ENCODE assay signal across 8 cellular contexts in genomic region chr7:50449881-50450690, GRCh38. TPM values are rescaled to one million over a fixed set of nuclear protein-coding genes. Genes with fewer than 3 reads are reported as not detected.
DNase-seq lines count a peak whose midpoint lies in the region; ATAC-seq, FAIRE-seq and TF ChIP-seq lines count a peak whose summit lies in the region.

Gene FIGNL1, minus strand, starts transcription at chr7:50450350. Its CDS starts 3,063 bp downstream, at chr7:50447287.

- no peak for FAIRE-seq in kidney (lab: Jason Lieb, UNC)

- peaks cover 2 to 7% of the 10 kb centered on the region in 2 donors for H3K36me3 ChIP-seq in kidney (ENCODE audit: control insufficient read depth in 1 of 2, insufficient read depth in 2 of 2, low read length in 2 of 2)

- H3K4me3 ChIP-seq in AG09309 (ENCODE audit: control insufficient read depth, low read depth, low read length), result peak within 1 kb of the TSS; percentile 83
- H3K4me3 ChIP-seq in kidney (ENCODE audit: low read length in 2 of 2), result peak within 1 kb of the TSS; percentile 78 to 85

- no peaks in the 10 kb centered on the region for H3K9me3 ChIP-seq in kidney (ENCODE audit: control insufficient read depth in 1 of 2, low read length in 2 of 2)

- peaks cover 5 to 7% of the 10 kb centered on the region in 2 donors for H3K4me1 ChIP-seq in kidney (ENCODE audit: control insufficient read depth in 1 of 2, insufficient read depth in 1 of 2, low read depth in 1 of 2, low read length in 2 of 2)

- peak within 1 kb of the TSS in 1 of 2 donors; percentile 56 for H3K27ac ChIP-seq in kidney (ENCODE audit: low read depth in 2 of 2, low read length in 2 of 2)

- DNase-seq in AG09309 (ENCODE audit: low read depth), result no peak
- DNase-seq in NCI-H2196 treated with DMSO at 0.1 percent for 48 hours (lab: John Stamatoyannopoulos, UW; ENCODE audit: unreplicated experiment), result peak; percentile 62
- DNase-seq in cerebellar cortex (ENCODE audit: low spot score), result peak; percentile 76
- DNase-seq in kidney, result peak; percentile 93
- DNase-seq in stimulated activated CD4-positive, alpha-beta T cell treated with anti-CD3 and anti-CD28 coated beads, Interleukin-15, amount 100 ng/mL, for 24 hours, result peak; percentile 90

- intact Hi-C loops in kidney (cut with DNase I), result no loop called here

- ATAC-seq in GM18909 (IDR thresholded peaks at IDR 0.05; ENCODE audit: poor library complexity, unreplicated experiment) (peak; percentile 91), HG03139 (IDR thresholded peaks at IDR 0.05; ENCODE audit: unreplicated experiment) (peak; percentile 79)
- peak; percentile 92 to 94 for ATAC-seq in activated CD4-positive, CD25-positive, alpha-beta regulatory T cell treated with anti-CD3 and anti-CD28 coated beads, Interleukin-2, amount 50 U/mL, for 24 hours

- TF ChIP-seq CTCF in AG09309 (IDR thresholded peaks at IDR 0.05; ENCODE audit: control insufficient read depth, insufficient read depth, low read depth, low read length, missing control alignments) (no peak), kidney (IDR thresholded peaks at IDR 0.05; ENCODE audit: borderline replicate concordance, extremely low read depth, insufficient read depth) (no peak)

- H3K9ac ChIP-seq in kidney (ENCODE audit: low read length in 2 of 2), result peak within 1 kb of the TSS; percentile 34 to 80

RNA-seq across cellular contexts. Expression of gene FIGNL1, which starts in this region (rescaled TPM):
- total RNA-seq in kidney, result 5.8 TPM
- 2.4 TPM for polyA plus RNA-seq in kidney (ENCODE audit: insufficient read depth, low read depth, low replicate concordance)
